15 cellular contexts compared by ENCODE assay signal in the genomic region with DNA sequence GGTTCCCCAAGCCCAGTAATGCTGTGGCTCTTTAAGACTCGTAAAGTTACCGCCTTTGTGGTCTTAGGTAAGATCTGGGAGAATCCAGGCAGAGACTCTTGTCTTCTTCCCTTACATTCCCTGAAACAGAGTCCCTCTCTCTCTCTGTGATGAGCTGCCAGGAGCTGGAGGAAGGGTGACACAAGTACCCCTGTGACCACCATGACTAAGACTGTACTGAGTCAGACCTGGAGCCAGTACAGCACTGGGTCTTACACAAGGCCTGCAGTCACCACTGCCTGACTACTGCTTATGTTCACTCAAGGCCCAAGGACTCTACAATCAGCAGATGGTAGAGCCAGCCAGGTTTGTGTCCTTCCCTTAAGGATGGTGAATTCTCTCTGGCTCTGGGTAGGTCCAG.
DNase-seq lines count a peak whose midpoint lies in the region; ATAC-seq and TF ChIP-seq lines count a peak whose summit lies in the region.
"Had no signal": no experiment of that assay in that cellular context is flagged by ENCODE, and none has a peak within 500 bp of the region (broad histone marks: within the 10 kb centered on the region; RNA-seq: fewer than 3 reads in every experiment).

No MANE protein-coding gene starts in this region.

- no peak overlapping the region for H3K4me3 Mint-ChIP-seq in activated CD8-positive, alpha-beta T cell treated with anti-CD3 and anti-CD28 coated beads for 36 hours
- no peak overlapping the region for H3K4me3 Mint-ChIP-seq in activated CD8-positive, alpha-beta T cell treated with anti-CD3 and anti-CD28 coated beads, Interleukin-2, amount 10 ng/mL, durations not matched to agents 7 days and 5 days
- H3K4me3 Mint-ChIP-seq: activated CD4-positive, alpha-beta T cell treated with anti-CD3 and anti-CD28 coated beads, Interleukin-2, amount 10 ng/mL, durations not matched to agents 24 days and 14 days; activated T-helper 1 cell treated with anti-CD3 and anti-CD28 coated beads, Interleukin-12 subunit alpha, Interleukin-12 subunit beta, Interleukin-2, Interleukin-4 antibody, amounts not matched to agents 30 ng/mL and 10 ng/mL and 1 ng/mL, durations not matched to agents 14 hours and 24 hours and 36 hours; CD8-positive, alpha-beta memory T cell; nephron progenitor cell had no signal

- H3K4me3 ChIP-seq in MG63 (no peak overlapping the region), cardiac fibroblast (replicated peaks in 1 of 2; ENCODE audit: low read depth in 2 of 2, low read length in 2 of 2) (no peak overlapping the region)
- H3K4me3 ChIP-seq: lower lobe of right lung had no signal

- CTCF ChIA-PET in activated CD8-positive, alpha-beta T cell treated with anti-CD3 and anti-CD28 coated beads for 36 hours (lab: Charles Lee): no interaction called here
- CTCF ChIA-PET in activated CD8-positive, alpha-beta T cell treated with anti-CD3 and anti-CD28 coated beads, Interleukin-2, amount 10 ng/mL, durations not matched to agents 7 days and 5 days (lab: Charles Lee): no interaction called here

- peak; percentile 49 for ATAC-seq in activated CD8-positive, alpha-beta T cell treated with anti-CD3 and anti-CD28 coated beads for 36 hours
- no peak for ATAC-seq in activated CD8-positive, alpha-beta T cell treated with anti-CD3 and anti-CD28 coated beads, Interleukin-2, amount 10 ng/mL, durations not matched to agents 7 days and 5 days
- ATAC-seq: lower lobe of right lung had no signal

- no peaks in the 10 kb centered on the region for H3K4me1 Mint-ChIP-seq in activated CD8-positive, alpha-beta T cell treated with anti-CD3 and anti-CD28 coated beads for 36 hours (ENCODE audit: low read depth)
- H3K4me1 Mint-ChIP-seq in activated CD8-positive, alpha-beta T cell treated with anti-CD3 and anti-CD28 coated beads, Interleukin-2, amount 10 ng/mL, durations not matched to agents 7 days and 5 days (ENCODE audit: low read depth): no peaks in the 10 kb centered on the region
- H3K4me1 Mint-ChIP-seq: activated CD4-positive, alpha-beta T cell treated with anti-CD3 and anti-CD28 coated beads, Interleukin-2, amount 10 ng/mL, durations not matched to agents 24 days and 14 days; CD8-positive, alpha-beta memory T cell had no signal

- no peaks in the 10 kb centered on the region for H3K36me3 Mint-ChIP-seq in activated CD8-positive, alpha-beta T cell treated with anti-CD3 and anti-CD28 coated beads for 36 hours (ENCODE audit: low read depth)
- H3K36me3 Mint-ChIP-seq in activated CD8-positive, alpha-beta T cell treated with anti-CD3 and anti-CD28 coated beads, Interleukin-2, amount 10 ng/mL, durations not matched to agents 7 days and 5 days (ENCODE audit: low read depth): no peaks in the 10 kb centered on the region
- H3K36me3 Mint-ChIP-seq: CD8-positive, alpha-beta memory T cell had no signal

- peak; percentile 3 for DNase-seq in activated CD8-positive, alpha-beta T cell treated with anti-CD3 and anti-CD28 coated beads for 36 hours
- no peak for DNase-seq in activated CD8-positive, alpha-beta T cell treated with anti-CD3 and anti-CD28 coated beads, Interleukin-2, amount 10 ng/mL, durations not matched to agents 7 days and 5 days
- DNase-seq in MG63: peak; percentile 18
- DNase-seq in cardiac fibroblast (ENCODE audit: low read depth in 2 of 2): peak; percentile 7 to 50
- DNase-seq in renal cortical epithelial cell (ENCODE audit: low read depth): peak; percentile 52
- no peak for DNase-seq in NCI-H69 (lab: John Stamatoyannopoulos, UW)
- DNase-seq in NCI-H1048 (lab: John Stamatoyannopoulos, UW): no peak
- no peak for DNase-seq in occipital lobe (lab: John Stamatoyannopoulos, UW)
- DNase-seq: activated CD4-positive, alpha-beta T cell treated with anti-CD3 and anti-CD28 coated beads, Interleukin-2, amount 10 ng/mL, durations not matched to agents 24 days and 14 days; anterior cingulate cortex; CD8-positive, alpha-beta memory T cell; lower lobe of right lung; nephron progenitor cell; Right ventricle myocardium superior had no signal

- H3K27me3 Mint-ChIP-seq in activated CD8-positive, alpha-beta T cell treated with anti-CD3 and anti-CD28 coated beads for 36 hours: no peaks in the 10 kb centered on the region
- H3K27me3 Mint-ChIP-seq in activated CD8-positive, alpha-beta T cell treated with anti-CD3 and anti-CD28 coated beads, Interleukin-2, amount 10 ng/mL, durations not matched to agents 7 days and 5 days (ENCODE audit: low read depth): no peaks in the 10 kb centered on the region

- no peak for TF ChIP-seq CTCF in activated CD8-positive, alpha-beta T cell treated with anti-CD3 and anti-CD28 coated beads for 36 hours (IDR thresholded peaks at IDR 0.05)
- TF ChIP-seq CTCF in cardiac fibroblast (IDR thresholded peaks at IDR 0.05; ENCODE audit: low read depth, low read length): no peak

- no peaks in the 10 kb centered on the region for H3K9me3 Mint-ChIP-seq in activated CD8-positive, alpha-beta T cell treated with anti-CD3 and anti-CD28 coated beads for 36 hours
- no peaks in the 10 kb centered on the region for H3K9me3 Mint-ChIP-seq in activated CD8-positive, alpha-beta T cell treated with anti-CD3 and anti-CD28 coated beads, Interleukin-2, amount 10 ng/mL, durations not matched to agents 7 days and 5 days (ENCODE audit: insufficient read depth)
- H3K9me3 Mint-ChIP-seq: activated CD4-positive, alpha-beta T cell treated with anti-CD3 and anti-CD28 coated beads, Interleukin-2, amount 10 ng/mL, durations not matched to agents 24 days and 14 days; activated T-helper 1 cell treated with anti-CD3 and anti-CD28 coated beads, Interleukin-12 subunit alpha, Interleukin-12 subunit beta, Interleukin-2, Interleukin-4 antibody, amounts not matched to agents 30 ng/mL and 10 ng/mL and 1 ng/mL, durations not matched to agents 14 hours and 24 hours and 36 hours; CD8-positive, alpha-beta memory T cell had no signal

- intact Hi-C loops in activated CD8-positive, alpha-beta T cell treated with anti-CD3 and anti-CD28 coated beads for 36 hours (cut with micrococcal nuclease): loop anchor here (10.0 kb wide), 2 partner anchors 1241 to 1421 kb away; no protein-coding TSS in a partner anchor

- H3K9me3 ChIP-seq in MG63: no peaks in the 10 kb centered on the region
- H3K9me3 ChIP-seq: lower lobe of right lung had no signal

- no peaks in the 10 kb centered on the region for H3K36me3 ChIP-seq in MG63
- H3K36me3 ChIP-seq: lower lobe of right lung had no signal

- no peaks in the 10 kb centered on the region for H3K27me3 ChIP-seq in MG63

- POLR2A ChIA-PET in activated CD8-positive, alpha-beta T cell treated with anti-CD3 and anti-CD28 coated beads for 36 hours (lab: Charles Lee): no interaction called here
- POLR2A ChIA-PET in activated CD8-positive, alpha-beta T cell treated with anti-CD3 and anti-CD28 coated beads, Interleukin-2, amount 10 ng/mL, durations not matched to agents 7 days and 5 days (lab: Charles Lee): no interaction called here

- no peak overlapping the region for H3K27ac Mint-ChIP-seq in activated CD8-positive, alpha-beta T cell treated with anti-CD3 and anti-CD28 coated beads for 36 hours
- no peak overlapping the region for H3K27ac Mint-ChIP-seq in activated CD8-positive, alpha-beta T cell treated with anti-CD3 and anti-CD28 coated beads, Interleukin-2, amount 10 ng/mL, durations not matched to agents 7 days and 5 days
- H3K27ac Mint-ChIP-seq: activated CD4-positive, alpha-beta T cell treated with anti-CD3 and anti-CD28 coated beads, Interleukin-2, amount 10 ng/mL, durations not matched to agents 24 days and 14 days; activated T-helper 1 cell treated with anti-CD3 and anti-CD28 coated beads, Interleukin-12 subunit alpha, Interleukin-12 subunit beta, Interleukin-2, Interleukin-4 antibody, amounts not matched to agents 30 ng/mL and 10 ng/mL and 1 ng/mL, durations not matched to agents 14 hours and 24 hours and 36 hours; CD8-positive, alpha-beta memory T cell; nephron progenitor cell had no signal

Comparison
In these comparisons a context has a peak if more than half of its experiments do, and no peak if none do; other contexts are left out.
1. DNase-seq: peak in activated CD8-positive, alpha-beta T cell treated with anti-CD3 and anti-CD28 coated beads for 36 hours (single experiment), MG63 (single experiment), cardiac fibroblast (2 of 2) and renal cortical epithelial cell (single experiment); none in activated CD8-positive, alpha-beta T cell treated with anti-CD3 and anti-CD28 coated beads, Interleukin-2, amount 10 ng/mL, durations not matched to agents 7 days and 5 days (single experiment), NCI-H69 (single experiment), NCI-H1048 (single experiment) and occipital lobe (single experiment).